12 cellular contexts compared by ENCODE assay signal in genomic region chr22:41078975-41079374, GRCh38.
"Had no signal": no experiment of that assay in that cellular context is flagged by ENCODE, and none has a peak within 500 bp of the region (broad histone marks: within the 10 kb centered on the region; RNA-seq: fewer than 3 reads in every experiment).

No MANE protein-coding gene starts in this region.

- H3K4me1 Mint-ChIP-seq: endodermal cell; naive thymus-derived CD4-positive, alpha-beta T cell; stimulated activated naive CD8-positive, alpha-beta T cell treated with anti-CD3 and anti-CD28 coated beads, Interleukin-15, amount 100 ng/mL, for 72 hours had no signal

- ATAC-seq: left colon; naive thymus-derived CD4-positive, alpha-beta T cell; stimulated activated naive CD8-positive, alpha-beta T cell treated with anti-CD3 and anti-CD28 coated beads, Interleukin-15, amount 100 ng/mL, for 72 hours; T-cell had no signal

- H3K4me3 Mint-ChIP-seq: endodermal cell; naive thymus-derived CD4-positive, alpha-beta T cell; stimulated activated naive CD8-positive, alpha-beta T cell treated with anti-CD3 and anti-CD28 coated beads, Interleukin-15, amount 100 ng/mL, for 72 hours; T-cell had no signal

- H3K4me1 ChIP-seq: upper lobe of left lung had no signal

- H3K27ac Mint-ChIP-seq: endodermal cell; stimulated activated naive CD8-positive, alpha-beta T cell treated with anti-CD3 and anti-CD28 coated beads, Interleukin-15, amount 100 ng/mL, for 72 hours; T-cell had no signal

- H3K27me3 Mint-ChIP-seq: stimulated activated naive CD8-positive, alpha-beta T cell treated with anti-CD3 and anti-CD28 coated beads, Interleukin-15, amount 100 ng/mL, for 72 hours; T-cell had no signal

- H3K27me3 ChIP-seq: upper lobe of left lung had no signal

- H3K9me3 Mint-ChIP-seq: endodermal cell; naive thymus-derived CD4-positive, alpha-beta T cell; stimulated activated naive CD8-positive, alpha-beta T cell treated with anti-CD3 and anti-CD28 coated beads, Interleukin-15, amount 100 ng/mL, for 72 hours; T-cell had no signal

- H3K9me3 ChIP-seq: upper lobe of left lung had no signal

- H3K4me3 ChIP-seq: smooth muscle cell, upper lobe of left lung had no signal

- DNase-seq: activated CD4-positive, alpha-beta T cell treated with anti-CD3 and anti-CD28 coated beads for 1 hour; activated CD4-positive, alpha-beta T cell treated with anti-CD3 and anti-CD28 coated beads, Interleukin-2, amount 50 U/mL, for 4 hours; activated naive CD4-positive, alpha-beta T cell treated with Interleukin-2 at 50 U/mL for 16 hours; activated T-cell treated with anti-CD3 and anti-CD28 coated beads for 4 hours; endodermal cell; left colon; naive thymus-derived CD4-positive, alpha-beta T cell; stimulated activated naive CD8-positive, alpha-beta T cell treated with anti-CD3 and anti-CD28 coated beads, Interleukin-15, amount 100 ng/mL, for 72 hours; T-cell; T1000; upper lobe of left lung had no signal

- H3K36me3 ChIP-seq: upper lobe of left lung had no signal

- H3K4me2 ChIP-seq: smooth muscle cell had no signal

- H3K36me3 Mint-ChIP-seq: naive thymus-derived CD4-positive, alpha-beta T cell; T-cell had no signal

- H3K27ac ChIP-seq: upper lobe of left lung had no signal
